In genomic region chr16:78437352-78437968, GRCh38 we compare ENCODE assay signal across 9 cellular contexts.
DNase-seq lines count a peak whose midpoint lies in the region; ATAC-seq and TF ChIP-seq lines count a peak whose summit lies in the region.
"Had no signal": no experiment of that assay in that cellular context is flagged by ENCODE, and none has a peak within 500 bp of the region (broad histone marks: within the 10 kb centered on the region; RNA-seq: fewer than 3 reads in every experiment).

No MANE protein-coding gene starts in this region.

- no peaks in the 10 kb centered on the region for H3K4me1 Mint-ChIP-seq in activated CD8-positive, alpha-beta T cell treated with anti-CD3 and anti-CD28 coated beads for 36 hours (ENCODE audit: low read depth)

- no peak overlapping the region for H3K4me3 Mint-ChIP-seq in activated CD8-positive, alpha-beta T cell treated with anti-CD3 and anti-CD28 coated beads for 36 hours
- H3K4me3 Mint-ChIP-seq: activated naive CD8-positive, alpha-beta T cell had no signal

- H3K9ac ChIP-seq in MM.1S (ENCODE audit: low read length) = no peak overlapping the region

- H3K9me3 ChIP-seq in cardiac muscle cell (ENCODE audit: low read depth) (no peaks in the 10 kb centered on the region), left ventricle myocardium inferior (replicated peaks) (no peaks in the 10 kb centered on the region), MM.1S (replicated peaks; ENCODE audit: insufficient read depth, low read length) (no peaks in the 10 kb centered on the region)

- no peaks in the 10 kb centered on the region for H4K20me1 ChIP-seq in MM.1S (ENCODE audit: insufficient read depth, low read length)

- ATAC-seq in activated CD8-positive, alpha-beta T cell treated with anti-CD3 and anti-CD28 coated beads for 36 hours = no peak
- ATAC-seq in sciatic nerve = peak; percentile 58

- POLR2A ChIA-PET in activated CD8-positive, alpha-beta T cell treated with anti-CD3 and anti-CD28 coated beads for 36 hours (lab: Charles Lee) = no interaction called here

- H3K9me2 ChIP-seq in MM.1S (replicated peaks; ENCODE audit: insufficient read depth, low read length) = no peaks in the 10 kb centered on the region

- no peaks in the 10 kb centered on the region for H3K9me3 Mint-ChIP-seq in activated CD8-positive, alpha-beta T cell treated with anti-CD3 and anti-CD28 coated beads for 36 hours

- no peak overlapping the region for H3K4me3 ChIP-seq in cardiac muscle cell
- H3K4me3 ChIP-seq in left ventricle myocardium inferior = no peak overlapping the region
- no peak overlapping the region for H3K4me3 ChIP-seq in MM.1S (ENCODE audit: low read length)
- no peak overlapping the region for H3K4me3 ChIP-seq in fibroblast of mammary gland (ENCODE audit: control insufficient read depth, low read depth, low read length)

- H3K36me3 ChIP-seq in cardiac muscle cell (no peaks in the 10 kb centered on the region), left ventricle myocardium inferior (peaks cover 7% of the 10 kb centered on the region), MM.1S (replicated peaks; ENCODE audit: insufficient read depth, low read length) (no peaks in the 10 kb centered on the region)

- no peak overlapping the region for H2AFZ ChIP-seq in MM.1S (ENCODE audit: low read length)

- no peaks in the 10 kb centered on the region for H3K79me2 ChIP-seq in MM.1S (ENCODE audit: low read length)

- CTCF ChIA-PET in activated CD8-positive, alpha-beta T cell treated with anti-CD3 and anti-CD28 coated beads for 36 hours (lab: Charles Lee) = interaction anchor here (1.0 to 3.0 kb wide), 6 partner anchors 10 to 31 kb away, joined by 3 to 10 read pairs (median 5); no protein-coding TSS in a partner anchor

- H3K27me3 Mint-ChIP-seq in activated CD8-positive, alpha-beta T cell treated with anti-CD3 and anti-CD28 coated beads for 36 hours = no peaks in the 10 kb centered on the region
- H3K27me3 Mint-ChIP-seq: activated naive CD8-positive, alpha-beta T cell had no signal

- H3K4me1 ChIP-seq in cardiac muscle cell (ENCODE audit: low read depth) (no peaks in the 10 kb centered on the region), left ventricle myocardium inferior (no peaks in the 10 kb centered on the region), MM.1S (ENCODE audit: low read length) (no peaks in the 10 kb centered on the region)

- H3F3A ChIP-seq in MM.1S (ENCODE audit: insufficient read depth, low read length) = no peaks in the 10 kb centered on the region

- DNase-seq in cardiac muscle cell (ENCODE audit: low read depth in 1 of 2, low spot score in 1 of 2) = peak; percentile 27 to 70
- no peak for DNase-seq in left ventricle myocardium inferior
- DNase-seq in MM.1S = no peak
- DNase-seq in activated CD8-positive, alpha-beta T cell treated with anti-CD3 and anti-CD28 coated beads for 36 hours = peak; percentile 17
- peak; percentile 18 for DNase-seq in fibroblast of mammary gland (ENCODE audit: low read depth)
- peak; percentile 62 for DNase-seq in sciatic nerve (ENCODE audit: low spot score)
- no peak for DNase-seq in NCI-H69 (lab: John Stamatoyannopoulos, UW)
- DNase-seq in NCI-H187 treated with DMSO at 0.1 percent for 48 hours (lab: John Stamatoyannopoulos, UW) = no peak

- H3K27me3 ChIP-seq in cardiac muscle cell (no peaks in the 10 kb centered on the region), left ventricle myocardium inferior (ENCODE audit: low read depth) (no peaks in the 10 kb centered on the region), MM.1S (replicated peaks; ENCODE audit: insufficient read depth, low read length) (no peaks in the 10 kb centered on the region)

- peaks cover 20% of the 10 kb centered on the region for H3K36me3 Mint-ChIP-seq in activated CD8-positive, alpha-beta T cell treated with anti-CD3 and anti-CD28 coated beads for 36 hours (ENCODE audit: low read depth)

- H3K27ac ChIP-seq in cardiac muscle cell = no peak overlapping the region
- no peak overlapping the region for H3K27ac ChIP-seq in left ventricle myocardium inferior (replicated peaks)
- H3K27ac ChIP-seq in MM.1S (ENCODE audit: low read length) = no peak overlapping the region

- H3K4me2 ChIP-seq in MM.1S (ENCODE audit: low read depth, low read length) = no peak overlapping the region

- TF ChIP-seq CTCF in cardiac muscle cell (IDR thresholded peaks at IDR 0.05; ENCODE audit: low read depth, low read length) = peak; percentile 84
- no peak for TF ChIP-seq CTCF in left ventricle myocardium inferior (IDR thresholded peaks at IDR 0.05; ENCODE audit: borderline replicate concordance)
- TF ChIP-seq CTCF in MM.1S (IDR thresholded peaks at IDR 0.05; ENCODE audit: low read length) = peak; percentile 73
- peak; percentile 94 for TF ChIP-seq CTCF in activated CD8-positive, alpha-beta T cell treated with anti-CD3 and anti-CD28 coated beads for 36 hours (IDR thresholded peaks at IDR 0.05)
- TF ChIP-seq CTCF in fibroblast of mammary gland (conservative IDR thresholded peaks at IDR 0.05; ENCODE audit: control insufficient read depth, insufficient read depth, low read depth, low read length) = peak; percentile 75

- intact Hi-C loops in left ventricle myocardium inferior (cut with micrococcal nuclease) (no loop called here), sciatic nerve (cut with DNase I) (no loop called here)
- intact Hi-C loops in activated CD8-positive, alpha-beta T cell treated with anti-CD3 and anti-CD28 coated beads for 36 hours (cut with micrococcal nuclease) = no loop called here

- H3K27ac Mint-ChIP-seq in activated CD8-positive, alpha-beta T cell treated with anti-CD3 and anti-CD28 coated beads for 36 hours = no peak overlapping the region
- H3K27ac Mint-ChIP-seq: activated naive CD8-positive, alpha-beta T cell had no signal

Comparison
In these comparisons a context has a peak if more than half of its experiments do, and no peak if none do; other contexts are left out.
1. DNase-seq: peak in cardiac muscle cell (2 of 2), activated CD8-positive, alpha-beta T cell treated with anti-CD3 and anti-CD28 coated beads for 36 hours (single experiment), fibroblast of mammary gland (single experiment) and sciatic nerve (single experiment); none in left ventricle myocardium inferior (single experiment), MM.1S (single experiment), NCI-H69 (single experiment) and NCI-H187 treated with DMSO at 0.1 percent for 48 hours (single experiment).